In genomic region chr14:102363182-102363952, GRCh38 we compare ENCODE assay signal across 8 cellular contexts. TPM values are rescaled to one million over a fixed set of nuclear protein-coding genes. Genes with fewer than 3 reads are reported as not detected.
DNase-seq lines count a peak whose midpoint lies in the region; ATAC-seq, FAIRE-seq and TF ChIP-seq lines count a peak whose summit lies in the region.

No MANE protein-coding gene starts in this region.

- 2 to 4% methylated on average over 39 to 53 of the region's 53 CpGs for WGBS in pancreas, 2 donors

- BruUV-seq in HCT116 (replicated peaks; lab: Mats Ljungman, UMichigan): no TSS peak

- POLR2A ChIA-PET in HCT116 (lab: Charles Lee): no interaction called here

- intact Hi-C loops in HCT116 (cut with micrococcal nuclease): no loop called here
- intact Hi-C loops in head of caudate nucleus (cut with DNase I): loop anchor here (10.0 kb wide), 2 partner anchors 51 to 151 kb away; no protein-coding TSS in a partner anchor
- intact Hi-C loops in pancreas (cut with DNase I): no loop called here

- H3K27ac ChIP-seq in HCT116 (ENCODE audit: low read depth, low read length): peak overlapping the region; percentile 61
- H3K27ac ChIP-seq in pancreas: peak overlapping the region; percentile 46 to 80 (median 74)

- H3K27me3 Mint-ChIP-seq in activated naive CD4-positive, alpha-beta T cell treated with anti-CD3 and anti-CD28 coated beads, Interleukin-2, amount 10 ng/mL, durations not matched to agents 7 days and 5 days: peaks cover 6% of the 10 kb centered on the region

- RAD21 ChIA-PET in HCT116 (lab: Charles Lee; ENCODE audit: low non-redundant PET in 1 of 2, low total read pairs in 2 of 2, uncharacterized antibody in 2 of 2, unreplicated experiment in 2 of 2): no interaction called here

- no peak for FAIRE-seq in pancreas (lab: Jason Lieb, UNC)

- no peaks in the 10 kb centered on the region for H3K9me2 ChIP-seq in HCT116 (ENCODE audit: insufficient read depth)

- DNase-seq in DMS53 (lab: John Stamatoyannopoulos, UW): peak; percentile 68
- DNase-seq in DMS53 treated with DMSO at 0.1 percent for 48 hours (lab: John Stamatoyannopoulos, UW; ENCODE audit: unreplicated experiment): no peak
- no peak for DNase-seq in HCT116 (ENCODE audit: low read depth, low spot score)
- peak; percentile 44 for DNase-seq in NB4 (ENCODE audit: low read depth)
- DNase-seq in activated naive CD4-positive, alpha-beta T cell treated with anti-CD3 and anti-CD28 coated beads, Interleukin-2, amount 10 ng/mL, durations not matched to agents 7 days and 5 days: peak; percentile 58
- peak in 23 of 42 donors; percentile 21 to 78 (median 41) for DNase-seq in head of caudate nucleus
- DNase-seq in pancreas: peak in 1 of 6 donors; percentile 29
- no peak for DNase-seq in DMS153 (lab: John Stamatoyannopoulos, UW)

- peak overlapping the region; percentile 58 for H3K27ac Mint-ChIP-seq in activated naive CD4-positive, alpha-beta T cell treated with anti-CD3 and anti-CD28 coated beads, Interleukin-2, amount 10 ng/mL, durations not matched to agents 7 days and 5 days

- peak overlapping the region; percentile 95 for H3K4me2 ChIP-seq in HCT116 (ENCODE audit: low read length)

- H3K4me3 ChIP-seq in HCT116 (replicated peaks in 1 of 2; ENCODE audit: low read depth in 1 of 2, low read length in 2 of 2): peak overlapping the region; percentile 68 to 73
- peak overlapping the region; percentile 75 for H3K4me3 ChIP-seq in NB4 (ENCODE audit: low read depth, low read length)
- H3K4me3 ChIP-seq in pancreas: peak overlapping the region; percentile 80 to 95 (median 88)

- TF ChIP-seq RAD21 in HCT116 (IDR thresholded peaks at IDR 0.05; ENCODE audit: low read depth): no peak

- H3K27me3 ChIP-seq in HCT116 (ENCODE audit: insufficient read depth, low read length): no peaks in the 10 kb centered on the region
- no peaks in the 10 kb centered on the region for H3K27me3 ChIP-seq in pancreas

- CTCF ChIA-PET in HCT116 (lab: Charles Lee): no interaction called here
- CTCF ChIA-PET in activated naive CD4-positive, alpha-beta T cell treated with anti-CD3 and anti-CD28 coated beads, Interleukin-2, amount 10 ng/mL, durations not matched to agents 7 days and 5 days (lab: Charles Lee): interaction anchor here (0.5 to 1.5 kb wide), 2 partner anchors 23 to 49 kb away, joined by 3 to 4 read pairs; no protein-coding TSS in a partner anchor

- H3K4me1 ChIP-seq in HCT116 (ENCODE audit: control insufficient read depth in 1 of 2, insufficient read depth in 2 of 2, low read length in 2 of 2): peaks cover 11 to 15% of the 10 kb centered on the region in 2 experiments; a peak in 3 of 4 replicates
- H3K4me1 ChIP-seq in pancreas: peaks cover 5 to 18% (median 7%) of the 10 kb centered on the region in 3 donors

- no peak overlapping the region for H2AFZ ChIP-seq in HCT116 (ENCODE audit: low read depth, low read length, poor library complexity, severe bottlenecking)

- TF ChIP-seq POLR2A in HCT116 (IDR thresholded peaks at IDR 0.05; ENCODE audit: borderline replicate concordance, extremely low read depth, insufficient read depth, insufficient read length) (no peak), NB4 (IDR thresholded peaks at IDR 0.05; ENCODE audit: extremely low read depth, insufficient read length) (no peak)

- H3K4me1 Mint-ChIP-seq in activated naive CD4-positive, alpha-beta T cell treated with anti-CD3 and anti-CD28 coated beads, Interleukin-2, amount 10 ng/mL, durations not matched to agents 7 days and 5 days: peaks cover 35% of the 10 kb centered on the region

- H3K79me2 ChIP-seq in HCT116 (ENCODE audit: insufficient read depth, low read length): peaks cover 37% of the 10 kb centered on the region

- TF ChIP-seq CTCF in HCT116 (IDR thresholded peaks at IDR 0.05 in 2 of 3, conservative IDR thresholded peaks at IDR 0.05 in 1 of 3; ENCODE audit: borderline replicate concordance in 1 of 3, insufficient read depth in 1 of 3, low read depth in 2 of 3, low read length in 2 of 3): no peak
- no peak for TF ChIP-seq CTCF in NB4 (IDR thresholded peaks at IDR 0.05; ENCODE audit: low read depth, low read length)
- TF ChIP-seq CTCF in pancreas (IDR thresholded peaks at IDR 0.05): no peak

- ATAC-seq in HCT116 (peak; percentile 46), pancreas (peak; percentile 24 to 55 (median 41))

- no peaks in the 10 kb centered on the region for H3K9me3 Mint-ChIP-seq in activated naive CD4-positive, alpha-beta T cell treated with anti-CD3 and anti-CD28 coated beads, Interleukin-2, amount 10 ng/mL, durations not matched to agents 7 days and 5 days

- H3K9me3 ChIP-seq in HCT116 (ENCODE audit: control insufficient read depth in 1 of 2, insufficient read depth in 1 of 2, low read depth in 1 of 2, low read length in 2 of 2) (no peaks in the 10 kb centered on the region), pancreas (no peaks in the 10 kb centered on the region)

- H3K36me3 ChIP-seq in HCT116 (ENCODE audit: control insufficient read depth in 1 of 2, insufficient read depth in 2 of 2, low read length in 2 of 2) (peaks cover 3 to 5% of the 10 kb centered on the region in 2 experiments; a peak in 3 of 4 replicates), pancreas (peaks cover 0 to 5% (median under 1%) of the 10 kb centered on the region in 3 donors)

- H4K20me1 ChIP-seq in HCT116 (ENCODE audit: insufficient read depth): no peaks in the 10 kb centered on the region

- no peak overlapping the region for H3K4me3 Mint-ChIP-seq in activated naive CD4-positive, alpha-beta T cell treated with anti-CD3 and anti-CD28 coated beads, Interleukin-2, amount 10 ng/mL, durations not matched to agents 7 days and 5 days

- peaks cover 1% of the 10 kb centered on the region for H3K36me3 Mint-ChIP-seq in activated naive CD4-positive, alpha-beta T cell treated with anti-CD3 and anti-CD28 coated beads, Interleukin-2, amount 10 ng/mL, durations not matched to agents 7 days and 5 days

- H3K9ac ChIP-seq in HCT116 (ENCODE audit: low read length): peak overlapping the region; percentile 76

TF ChIP-seq in HCT116, 20 proteins besides CTCF, POLR2A, EP300 and RAD21:
- TF ChIP-seq JUND (IDR thresholded peaks at IDR 0.05): no peak
- peak; percentile 59; the same call in 1 of the 2 replicates for TF ChIP-seq ZFX (IDR thresholded peaks at IDR 0.05)

RNA-seq across cellular contexts. Expression of gene TECPR2, which starts 0.6 kb away (rescaled TPM):
- 12.2 TPM for total RNA-seq in HCT116 (2021; ENCODE audit: unreplicated experiment)
- 3.8 and 4.4 TPM in 2 replicates for polyA plus RNA-seq in HCT116 (2012)
- total RNA-seq in pancreas: 10 to 100 TPM in 4 of 6 donors, 1 to 10 TPM in 2; 7.9 to 18.2 (median 11.0) TPM
- polyA plus RNA-seq in pancreas: 10 to 100 TPM in 1 of 2 donors, 1 to 10 TPM in 1; 3.3 to 10.2 TPM

RNA-seq across cellular contexts. Expression of gene CINP, which starts 0.7 kb away (rescaled TPM):
- 49.1 TPM for total RNA-seq in HCT116 (2021; ENCODE audit: unreplicated experiment)
- 38.8 and 49.9 TPM in 2 replicates for polyA plus RNA-seq in HCT116 (2012)
- 10 to 100 TPM; 19.5 to 26.3 (median 23.8) TPM for total RNA-seq in pancreas
- 10 to 100 TPM; 25.8 to 26.4 TPM for polyA plus RNA-seq in pancreas

RNA-seq across cellular contexts. Expression of gene ZNF839, which starts 43.8 kb away (rescaled TPM):
- 17.7 TPM for total RNA-seq in HCT116 (2021; ENCODE audit: unreplicated experiment)
- polyA plus RNA-seq in HCT116 (2012): 7.8 and 11.2 TPM in 2 replicates
- 1 to 10 TPM; 5.9 to 8.3 (median 6.8) TPM for total RNA-seq in pancreas
- polyA plus RNA-seq in pancreas: 10 to 100 TPM; 16.3 to 24.9 TPM

RNA-seq across cellular contexts. Expression of gene MOK, which starts 58.4 kb away (rescaled TPM):
- 9.4 TPM for total RNA-seq in HCT116 (2021; ENCODE audit: unreplicated experiment)
- polyA plus RNA-seq in HCT116 (2012): 5.7 and 7.0 TPM in 2 replicates
- total RNA-seq in pancreas: 10 to 100 TPM in 2 of 6 donors, 1 to 10 TPM in 4; 7.7 to 10.7 (median 8.6) TPM
- polyA plus RNA-seq in pancreas: 10 to 100 TPM; 24.9 to 35.9 TPM

Comparison
In these comparisons a context has a peak if more than half of its experiments do, and no peak if none do; other contexts are left out.
1. DNase-seq: peak in DMS53 (single experiment), NB4 (single experiment), activated naive CD4-positive, alpha-beta T cell treated with anti-CD3 and anti-CD28 coated beads, Interleukin-2, amount 10 ng/mL, durations not matched to agents 7 days and 5 days (single experiment) and head of caudate nucleus (23 of 42); none in DMS53 treated with DMSO at 0.1 percent for 48 hours (single experiment), HCT116 (single experiment) and DMS153 (single experiment).
2. Peak in every context shown above with its lines, with median percentiles within 50 percentile points of each other: H3K4me3 ChIP-seq.